8 cellular contexts compared by ENCODE assay signal in the genomic region with DNA sequence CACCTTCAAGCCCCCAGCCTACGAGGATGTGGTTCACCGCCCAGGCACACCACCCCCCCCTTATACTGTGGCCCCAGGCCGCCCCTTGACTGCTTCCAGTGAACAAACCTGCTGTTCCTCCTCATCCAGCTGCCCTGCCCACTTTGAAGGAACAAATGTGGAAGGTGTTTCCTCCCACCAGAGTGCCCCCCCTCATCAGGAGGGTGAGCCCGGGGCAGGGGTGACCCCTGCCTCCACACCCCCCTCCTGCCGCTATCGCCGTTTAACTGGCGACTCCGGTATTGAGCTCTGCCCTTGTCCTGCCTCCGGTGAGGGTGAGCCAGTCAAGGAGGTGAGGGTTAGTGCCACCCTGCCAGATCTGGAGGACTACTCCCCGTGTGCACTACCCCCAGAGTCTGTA. TPM values are rescaled to one million over a fixed set of nuclear protein-coding genes. Genes with fewer than 3 reads are reported as not detected.
DNase-seq lines count a peak whose midpoint lies in the region; ATAC-seq and TF ChIP-seq lines count a peak whose summit lies in the region.
"Not testable (repeated sequence)": the region's sequence is repeated elsewhere in the genome, so short reads cannot be mapped to it uniquely, and the experiment has no call there.

No MANE protein-coding gene starts in this region.

- H3K9me3 ChIP-seq in CD4-positive, CD25-positive, alpha-beta regulatory T cell (ENCODE audit: control insufficient read depth in 2 of 2, low read length in 2 of 2): not testable (repeated sequence)

- not testable (repeated sequence) for H3K27ac ChIP-seq in CD4-positive, CD25-positive, alpha-beta regulatory T cell (ENCODE audit: insufficient read depth, low read length, poor library complexity, severe bottlenecking)

- not testable (repeated sequence) for H3K36me3 ChIP-seq in CD4-positive, CD25-positive, alpha-beta regulatory T cell (ENCODE audit: control insufficient read depth, insufficient read depth, low read length)

- H3K36me3 Mint-ChIP-seq in CD4-positive, CD25-positive, alpha-beta regulatory T cell; activated naive CD8-positive, alpha-beta T cell treated with anti-CD3 and anti-CD28 coated beads, Interleukin-2, amount 10 ng/mL, durations not matched to agents 7 days and 5 days; endothelial cell (ENCODE audit: low read depth, unreplicated experiment): not testable (repeated sequence)
- H3K36me3 Mint-ChIP-seq in HFFc6 (ENCODE audit: low read depth): peaks cover 17% of the 10 kb centered on the region
- peaks cover 24% of the 10 kb centered on the region for H3K36me3 Mint-ChIP-seq in T-helper 2 cell treated with Interferon-gamma antibody and Interleukin-4, amounts not matched to agents 5 μg/mL and 100 μg/mL, for 36 hours (ENCODE audit: low read depth)
- H3K36me3 Mint-ChIP-seq in activated T-cell treated with anti-CD3 and anti-CD28 coated beads, Interleukin-2, amount 50 U/mL, for 4 hours (ENCODE audit: insufficient read depth): peaks cover 22% of the 10 kb centered on the region
- H3K36me3 Mint-ChIP-seq in naive thymus-derived CD8-positive, alpha-beta T cell: peaks cover 0 to 18% (median 0%) of the 10 kb centered on the region in 3 donors

- not testable (repeated sequence) for H3K27me3 Mint-ChIP-seq in CD4-positive, CD25-positive, alpha-beta regulatory T cell; HFFc6 (ENCODE audit: insufficient read depth); T-helper 2 cell treated with Interferon-gamma antibody and Interleukin-4, amounts not matched to agents 5 μg/mL and 100 μg/mL, for 36 hours (ENCODE audit: low read depth); activated T-cell treated with anti-CD3 and anti-CD28 coated beads, Interleukin-2, amount 50 U/mL, for 4 hours (ENCODE audit: low read depth); activated naive CD8-positive, alpha-beta T cell treated with anti-CD3 and anti-CD28 coated beads, Interleukin-2, amount 10 ng/mL, durations not matched to agents 7 days and 5 days; naive thymus-derived CD8-positive, alpha-beta T cell
- peaks cover 21% of the 10 kb centered on the region for H3K27me3 Mint-ChIP-seq in endothelial cell (ENCODE audit: unreplicated experiment)

- not testable (repeated sequence) for H3K9me3 Mint-ChIP-seq in CD4-positive, CD25-positive, alpha-beta regulatory T cell; HFFc6; T-helper 2 cell treated with Interferon-gamma antibody and Interleukin-4, amounts not matched to agents 5 μg/mL and 100 μg/mL, for 36 hours; activated T-cell treated with anti-CD3 and anti-CD28 coated beads, Interleukin-2, amount 50 U/mL, for 4 hours; activated naive CD8-positive, alpha-beta T cell treated with anti-CD3 and anti-CD28 coated beads, Interleukin-2, amount 10 ng/mL, durations not matched to agents 7 days and 5 days; endothelial cell (ENCODE audit: unreplicated experiment); naive thymus-derived CD8-positive, alpha-beta T cell

- H3K4me3 ChIP-seq in CD4-positive, CD25-positive, alpha-beta regulatory T cell (ENCODE audit: low read depth, low read length): not testable (repeated sequence)

- ATAC-seq in CD4-positive, CD25-positive, alpha-beta regulatory T cell (ENCODE audit: low read depth in 2 of 2); activated T-cell treated with anti-CD3 and anti-CD28 coated beads, Interleukin-2, amount 50 U/mL, for 4 hours; activated naive CD8-positive, alpha-beta T cell treated with anti-CD3 and anti-CD28 coated beads, Interleukin-2, amount 10 ng/mL, durations not matched to agents 7 days and 5 days (ENCODE audit: low read depth); naive thymus-derived CD8-positive, alpha-beta T cell: not testable (repeated sequence)

- peaks cover 43% of the 10 kb centered on the region for H3K4me1 ChIP-seq in CD4-positive, CD25-positive, alpha-beta regulatory T cell (ENCODE audit: control insufficient read depth, insufficient read depth, low read length, poor library complexity, severe bottlenecking)

- not testable (repeated sequence) for H3K27me3 ChIP-seq in CD4-positive, CD25-positive, alpha-beta regulatory T cell (ENCODE audit: control insufficient read depth, insufficient read depth, low read length)

- H3K27ac Mint-ChIP-seq in CD4-positive, CD25-positive, alpha-beta regulatory T cell; endothelial cell (ENCODE audit: unreplicated experiment): not testable (repeated sequence)
- peak overlapping the region; percentile 14; the same call in 1 of the 2 replicates for H3K27ac Mint-ChIP-seq in HFFc6
- H3K27ac Mint-ChIP-seq in T-helper 2 cell treated with Interferon-gamma antibody and Interleukin-4, amounts not matched to agents 5 μg/mL and 100 μg/mL, for 36 hours: peak overlapping the region; percentile 76
- H3K27ac Mint-ChIP-seq in activated naive CD8-positive, alpha-beta T cell treated with anti-CD3 and anti-CD28 coated beads, Interleukin-2, amount 10 ng/mL, durations not matched to agents 7 days and 5 days: peak overlapping the region; percentile 42
- peak overlapping the region in 6 of 10 donors; percentile 22 to 74 (median 62) for H3K27ac Mint-ChIP-seq in naive thymus-derived CD8-positive, alpha-beta T cell

- H3K4me1 Mint-ChIP-seq in CD4-positive, CD25-positive, alpha-beta regulatory T cell: peaks cover 5 to 67% (median 31%) of the 10 kb centered on the region in 4 donors
- peaks cover 40% of the 10 kb centered on the region for H3K4me1 Mint-ChIP-seq in HFFc6 (ENCODE audit: low read depth)
- peaks cover 33% of the 10 kb centered on the region for H3K4me1 Mint-ChIP-seq in T-helper 2 cell treated with Interferon-gamma antibody and Interleukin-4, amounts not matched to agents 5 μg/mL and 100 μg/mL, for 36 hours (ENCODE audit: low read depth)
- peaks cover 53% of the 10 kb centered on the region for H3K4me1 Mint-ChIP-seq in activated T-cell treated with anti-CD3 and anti-CD28 coated beads, Interleukin-2, amount 50 U/mL, for 4 hours (ENCODE audit: low read depth)
- peaks cover 44% of the 10 kb centered on the region for H3K4me1 Mint-ChIP-seq in activated naive CD8-positive, alpha-beta T cell treated with anti-CD3 and anti-CD28 coated beads, Interleukin-2, amount 10 ng/mL, durations not matched to agents 7 days and 5 days
- peaks cover 37% of the 10 kb centered on the region for H3K4me1 Mint-ChIP-seq in endothelial cell (ENCODE audit: unreplicated experiment)
- H3K4me1 Mint-ChIP-seq in naive thymus-derived CD8-positive, alpha-beta T cell: peaks cover 31 to 66% (median 59%) of the 10 kb centered on the region in 4 donors

- H3K4me3 Mint-ChIP-seq in CD4-positive, CD25-positive, alpha-beta regulatory T cell: peak overlapping the region; percentile 78 to 98 (median 96)
- peak overlapping the region; percentile 94 for H3K4me3 Mint-ChIP-seq in HFFc6
- H3K4me3 Mint-ChIP-seq in T-helper 2 cell treated with Interferon-gamma antibody and Interleukin-4, amounts not matched to agents 5 μg/mL and 100 μg/mL, for 36 hours: peak overlapping the region; percentile 93
- peak overlapping the region; percentile 100 for H3K4me3 Mint-ChIP-seq in activated T-cell treated with anti-CD3 and anti-CD28 coated beads, Interleukin-2, amount 50 U/mL, for 4 hours
- peak overlapping the region; percentile 11 for H3K4me3 Mint-ChIP-seq in activated naive CD8-positive, alpha-beta T cell treated with anti-CD3 and anti-CD28 coated beads, Interleukin-2, amount 10 ng/mL, durations not matched to agents 7 days and 5 days
- peak overlapping the region; percentile 98 for H3K4me3 Mint-ChIP-seq in endothelial cell (ENCODE audit: unreplicated experiment)
- peak overlapping the region; percentile 22 to 100 (median 96) for H3K4me3 Mint-ChIP-seq in naive thymus-derived CD8-positive, alpha-beta T cell

- not testable (repeated sequence) for TF ChIP-seq CTCF in HFFc6 (IDR thresholded peaks at IDR 0.05); endothelial cell (IDR thresholded peaks at IDR 0.05; ENCODE audit: unreplicated experiment)

- POLR2A ChIA-PET in activated naive CD8-positive, alpha-beta T cell treated with anti-CD3 and anti-CD28 coated beads, Interleukin-2, amount 10 ng/mL, durations not matched to agents 7 days and 5 days (lab: Charles Lee): interaction anchor here (0.6 to 6.0 kb wide), 3 partner anchors 22 to 716 kb away, joined by 5 to 39 read pairs (median 28); a partner anchor contains a TSS
- POLR2A ChIA-PET in naive thymus-derived CD8-positive, alpha-beta T cell (lab: Charles Lee): interaction anchor here (1.3 to 9.8 kb wide), 4 partner anchors 8 to 71 kb away, joined by 3 to 172 read pairs (median 58); a partner anchor contains a TSS

- not testable (repeated sequence) for DNase-seq in CD4-positive, CD25-positive, alpha-beta regulatory T cell; HFFc6; T-helper 2 cell treated with Interferon-gamma antibody and Interleukin-4, amounts not matched to agents 5 μg/mL and 100 μg/mL, for 36 hours (ENCODE audit: low spot score); activated T-cell treated with anti-CD3 and anti-CD28 coated beads, Interleukin-2, amount 50 U/mL, for 4 hours; activated naive CD8-positive, alpha-beta T cell treated with anti-CD3 and anti-CD28 coated beads, Interleukin-2, amount 10 ng/mL, durations not matched to agents 7 days and 5 days; endothelial cell (ENCODE audit: low spot score); naive thymus-derived CD8-positive, alpha-beta T cell
- DNase-seq in stimulated activated CD4-positive, alpha-beta T cell treated with anti-CD3 and anti-CD28 coated beads, Interleukin-15, amount 100 ng/mL, for 24 hours: peak; percentile 18

RNA-seq across cellular contexts. Expression of a gene that starts 2.0 kb away (rescaled TPM):
- total RNA-seq in CD4-positive, CD25-positive, alpha-beta regulatory T cell: 79.5 TPM
- 10 to 100 TPM; 33.5 to 46.7 (median 37.2) TPM for polyA plus RNA-seq in CD4-positive, CD25-positive, alpha-beta regulatory T cell
- total RNA-seq in HFFc6 (2021; fragmentation: NEBNext Ultra II Directional; extraction: Animal tissue kit (Norgen Biotek cat#: 25700)): 10 to 100 TPM; 51.0 to 73.1 (median 56.7) TPM
- total RNA-seq in activated T-cell treated with anti-CD3 and anti-CD28 coated beads, Interleukin-2, amount 50 U/mL, for 4 hours: 10 to 100 TPM; 19.3 to 21.5 (median 19.4) TPM
- 10 to 100 TPM; 66.8 to 69.6 TPM for total RNA-seq in activated naive CD8-positive, alpha-beta T cell treated with anti-CD3 and anti-CD28 coated beads, Interleukin-2, amount 10 ng/mL, durations not matched to agents 7 days and 5 days
- 76.8 TPM for total RNA-seq in endothelial cell (ENCODE audit: unreplicated experiment)
- total RNA-seq in naive thymus-derived CD8-positive, alpha-beta T cell: 100 to 1,000 TPM; 121 to 122 TPM
- polyA plus RNA-seq in naive thymus-derived CD8-positive, alpha-beta T cell: 10 to 100 TPM; 32.4 to 38.3 (median 34.2) TPM

RNA-seq across cellular contexts. Expression of a gene that starts 5.0 kb away (rescaled TPM):
- total RNA-seq in CD4-positive, CD25-positive, alpha-beta regulatory T cell: 56.8 TPM
- 10 to 100 TPM; 31.7 to 38.0 (median 34.8) TPM for polyA plus RNA-seq in CD4-positive, CD25-positive, alpha-beta regulatory T cell
- 10 to 100 TPM; 51.4 to 68.9 (median 62.5) TPM for total RNA-seq in HFFc6 (2021; fragmentation: NEBNext Ultra II Directional; extraction: Animal tissue kit (Norgen Biotek cat#: 25700))
- 100 to 1,000 TPM in 2 of 3 donors, 10 to 100 TPM in 1; 98.7 to 107 (median 103) TPM for total RNA-seq in activated T-cell treated with anti-CD3 and anti-CD28 coated beads, Interleukin-2, amount 50 U/mL, for 4 hours
- total RNA-seq in activated naive CD8-positive, alpha-beta T cell treated with anti-CD3 and anti-CD28 coated beads, Interleukin-2, amount 10 ng/mL, durations not matched to agents 7 days and 5 days: 10 to 100 TPM; 66.1 to 68.7 TPM
- 52.4 TPM for total RNA-seq in endothelial cell (ENCODE audit: unreplicated experiment)
- total RNA-seq in naive thymus-derived CD8-positive, alpha-beta T cell: 10 to 100 TPM; 77.0 to 78.6 TPM
- polyA plus RNA-seq in naive thymus-derived CD8-positive, alpha-beta T cell: 10 to 100 TPM; 25.6 to 31.8 (median 29.8) TPM

RNA-seq across cellular contexts. Expression of a gene that starts 5.3 kb away (rescaled TPM):
- total RNA-seq in CD4-positive, CD25-positive, alpha-beta regulatory T cell: 62.6 TPM
- 1 to 10 TPM; 5.0 to 9.3 (median 5.7) TPM for polyA plus RNA-seq in CD4-positive, CD25-positive, alpha-beta regulatory T cell
- 10 to 100 TPM; 18.4 to 26.9 (median 21.4) TPM for total RNA-seq in HFFc6 (2021; fragmentation: NEBNext Ultra II Directional; extraction: Animal tissue kit (Norgen Biotek cat#: 25700))
- total RNA-seq in activated T-cell treated with anti-CD3 and anti-CD28 coated beads, Interleukin-2, amount 50 U/mL, for 4 hours: 10 to 100 TPM; 49.3 to 72.6 (median 55.8) TPM
- 10 to 100 TPM; 46.8 to 51.4 TPM for total RNA-seq in activated naive CD8-positive, alpha-beta T cell treated with anti-CD3 and anti-CD28 coated beads, Interleukin-2, amount 10 ng/mL, durations not matched to agents 7 days and 5 days
- total RNA-seq in endothelial cell (ENCODE audit: unreplicated experiment): 22.1 TPM
- 10 to 100 TPM; 93.6 to 93.8 TPM for total RNA-seq in naive thymus-derived CD8-positive, alpha-beta T cell
- polyA plus RNA-seq in naive thymus-derived CD8-positive, alpha-beta T cell: 1 to 10 TPM; 8.1 to 9.4 (median 8.2) TPM

RNA-seq across cellular contexts. Expression of a gene that starts 12.2 kb away (rescaled TPM):
- total RNA-seq in CD4-positive, CD25-positive, alpha-beta regulatory T cell: 57.2 TPM
- polyA plus RNA-seq in CD4-positive, CD25-positive, alpha-beta regulatory T cell: 100 to 1,000 TPM; 120 to 163 (median 137) TPM
- total RNA-seq in HFFc6 (2021; fragmentation: NEBNext Ultra II Directional; extraction: Animal tissue kit (Norgen Biotek cat#: 25700)): 100 to 1,000 TPM in 2 of 6 experiments, 10 to 100 TPM in 4; 74.5 to 120 (median 97.7) TPM
- 100 to 1,000 TPM; 105 to 106 (median 106) TPM for total RNA-seq in activated T-cell treated with anti-CD3 and anti-CD28 coated beads, Interleukin-2, amount 50 U/mL, for 4 hours
- 10 to 100 TPM; 91.6 to 92.1 TPM for total RNA-seq in activated naive CD8-positive, alpha-beta T cell treated with anti-CD3 and anti-CD28 coated beads, Interleukin-2, amount 10 ng/mL, durations not matched to agents 7 days and 5 days
- 59.0 TPM for total RNA-seq in endothelial cell (ENCODE audit: unreplicated experiment)
- total RNA-seq in naive thymus-derived CD8-positive, alpha-beta T cell: 10 to 100 TPM; 72.0 to 81.4 TPM
- polyA plus RNA-seq in naive thymus-derived CD8-positive, alpha-beta T cell: 100 to 1,000 TPM; 148 to 171 (median 154) TPM

RNA-seq across cellular contexts. Expression of a gene that starts 18.5 kb away (rescaled TPM):
- total RNA-seq in CD4-positive, CD25-positive, alpha-beta regulatory T cell: 0.39 TPM
- under 1 TPM in 2 of 4 donors, not detected in 2; 0.34 TPM for polyA plus RNA-seq in CD4-positive, CD25-positive, alpha-beta regulatory T cell
- total RNA-seq in HFFc6 (2021; fragmentation: NEBNext Ultra II Directional; extraction: Animal tissue kit (Norgen Biotek cat#: 25700)): 10 to 100 TPM; 12.7 to 14.8 (median 13.6) TPM
- total RNA-seq in activated T-cell treated with anti-CD3 and anti-CD28 coated beads, Interleukin-2, amount 50 U/mL, for 4 hours: 1 to 10 TPM in 1 of 3 donors, under 1 TPM in 2; 0.47 to 1.0 (median 0.71) TPM
- total RNA-seq in activated naive CD8-positive, alpha-beta T cell treated with anti-CD3 and anti-CD28 coated beads, Interleukin-2, amount 10 ng/mL, durations not matched to agents 7 days and 5 days: 1 to 10 TPM in 1 of 2 experiments, under 1 TPM in 1; 0.80 to 1.8 TPM
- 65.4 TPM for total RNA-seq in endothelial cell (ENCODE audit: unreplicated experiment)
- total RNA-seq in naive thymus-derived CD8-positive, alpha-beta T cell: under 1 TPM in 1 of 2 experiments, not detected in 1; 0.47 TPM
- polyA plus RNA-seq in naive thymus-derived CD8-positive, alpha-beta T cell: under 1 TPM; 0.09 to 0.54 (median 0.30) TPM

Comparison
In these comparisons a context has a peak if more than half of its experiments do, and no peak if none do; other contexts are left out.
1. H3K4me3 Mint-ChIP-seq: peak in every context shown above with its lines; median percentile 100 in activated T-cell treated with anti-CD3 and anti-CD28 coated beads, Interleukin-2, amount 50 U/mL, for 4 hours; 98 in endothelial cell; 96 in CD4-positive, CD25-positive, alpha-beta regulatory T cell; 96 in naive thymus-derived CD8-positive, alpha-beta T cell; 94 in HFFc6; 93 in T-helper 2 cell treated with Interferon-gamma antibody and Interleukin-4, amounts not matched to agents 5 μg/mL and 100 μg/mL, for 36 hours; 11 in activated naive CD8-positive, alpha-beta T cell treated with anti-CD3 and anti-CD28 coated beads, Interleukin-2, amount 10 ng/mL, durations not matched to agents 7 days and 5 days.